ENCODE assay signal across 13 cellular contexts in the genomic region with DNA sequence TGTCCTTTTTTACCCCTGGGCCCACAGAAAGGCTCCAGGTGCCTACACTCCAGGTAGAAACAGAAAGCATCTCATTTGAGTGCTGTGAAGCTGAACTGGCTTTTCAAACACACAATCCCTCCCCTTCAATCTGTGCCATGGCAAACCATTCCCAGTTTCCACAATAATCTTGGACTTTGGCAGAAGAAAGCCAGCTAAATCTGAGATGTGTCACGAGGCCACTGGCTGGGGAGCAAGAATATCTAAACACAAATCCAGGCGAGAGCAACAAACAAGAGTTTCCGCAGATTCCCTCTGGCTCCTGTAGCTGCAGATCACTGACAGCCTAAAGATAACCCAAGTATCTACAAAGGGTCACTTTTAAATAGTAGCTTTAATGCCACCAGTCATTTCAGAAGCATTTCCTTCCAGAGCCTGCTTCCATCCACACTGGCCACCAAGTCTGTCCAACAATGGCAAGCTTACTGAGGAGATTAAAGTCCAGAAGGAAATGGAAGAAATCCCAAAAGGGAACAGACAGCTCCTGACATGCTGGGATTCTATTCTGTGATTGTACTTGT.
DNase-seq lines count a peak whose midpoint lies in the region; ATAC-seq, FAIRE-seq and TF ChIP-seq lines count a peak whose summit lies in the region.
"Had no signal": no experiment of that assay in that cellular context is flagged by ENCODE, and none has a peak within 500 bp of the region (broad histone marks: within the 10 kb centered on the region; RNA-seq: fewer than 3 reads in every experiment).

No MANE protein-coding gene starts in this region.

- H3K27ac Mint-ChIP-seq in activated T-cell treated with anti-CD3 and anti-CD28 coated beads, Interleukin-2, amount 50 U/mL, for 24 hours = peak overlapping the region; percentile 38

- no peak for FAIRE-seq in GM12892 (lab: Jason Lieb, UNC)
- FAIRE-seq: A204.1 had no signal

- intact Hi-C loops in Right ventricle myocardium superior (cut with DNase I) = loop anchor here (10.0 kb wide), 1 partner anchor 46 kb away; no protein-coding TSS in a partner anchor
- intact Hi-C loops in tibial artery (cut with DNase I; ENCODE audit: low total_unique reads) = loop anchor here (5.0 to 10.0 kb wide), 2 partner anchors 88 to 494 kb away; a partner anchor contains a TSS

- no peak for DNase-seq in activated T-cell treated with anti-CD3 and anti-CD28 coated beads, Interleukin-2, amount 50 U/mL, for 24 hours
- no peak for DNase-seq in activated T-cell treated with anti-CD3 and anti-CD28 coated beads, Interleukin-2, amount 50 U/mL, for 1 hour
- DNase-seq in Right ventricle myocardium superior (no peak), tibial artery (peak; percentile 55 to 75), epidermal melanocyte (ENCODE audit: insufficient read length, low spot score) (no peak), GM12892 (ENCODE audit: insufficient read length) (no peak)
- DNase-seq: CD8-positive, alpha-beta memory T cell; stimulated activated CD4-positive, alpha-beta T cell treated with anti-CD3 and anti-CD28 coated beads, Interleukin-4, amount 100 ng/mL, for 24 hours had no signal

- H3K4me3 Mint-ChIP-seq in activated T-cell treated with anti-CD3 and anti-CD28 coated beads, Interleukin-2, amount 50 U/mL, for 24 hours = no peak overlapping the region
- H3K4me3 Mint-ChIP-seq: activated naive CD4-positive, alpha-beta T cell treated with anti-CD3 and anti-CD28 coated beads, Interleukin-2, amount 10 ng/mL, durations not matched to agents 7 days and 5 days; central memory CD8-positive, alpha-beta T cell had no signal

- no peak for TF ChIP-seq POLR2A in GM12892 (IDR thresholded peaks at IDR 0.05; ENCODE audit: low read depth, low read length)

- H3K4me3 ChIP-seq in muscle layer of duodenum (ENCODE audit: low read depth in 1 of 2, low read length in 2 of 2) = no peak overlapping the region
- no peak overlapping the region for H3K4me3 ChIP-seq in tibial artery

- ATAC-seq in Right ventricle myocardium superior (ENCODE audit: poor library complexity) (peak; percentile 47), GM18870 (IDR thresholded peaks at IDR 0.05; ENCODE audit: unreplicated experiment) (no peak)

- H3K27ac ChIP-seq in muscle layer of duodenum (ENCODE audit: low read length) (peak overlapping the region; percentile 10), tibial artery (peak overlapping the region; percentile 63 to 65)

- peaks cover 25% of the 10 kb centered on the region for H3K36me3 Mint-ChIP-seq in activated T-cell treated with anti-CD3 and anti-CD28 coated beads, Interleukin-2, amount 50 U/mL, for 24 hours (ENCODE audit: low read depth)

- no peaks in the 10 kb centered on the region for H3K9me3 Mint-ChIP-seq in activated T-cell treated with anti-CD3 and anti-CD28 coated beads, Interleukin-2, amount 50 U/mL, for 24 hours
- H3K9me3 Mint-ChIP-seq: activated naive CD4-positive, alpha-beta T cell treated with anti-CD3 and anti-CD28 coated beads, Interleukin-2, amount 10 ng/mL, durations not matched to agents 7 days and 5 days; CD8-positive, alpha-beta memory T cell; central memory CD8-positive, alpha-beta T cell had no signal

- H3K27me3 ChIP-seq in muscle layer of duodenum (ENCODE audit: low read depth, low read length) = no peaks in the 10 kb centered on the region
- H3K27me3 ChIP-seq in tibial artery = no peaks in the 10 kb centered on the region

- TF ChIP-seq CTCF in tibial artery (IDR thresholded peaks at IDR 0.05) = no peak

- H3K4me1 Mint-ChIP-seq in activated T-cell treated with anti-CD3 and anti-CD28 coated beads, Interleukin-2, amount 50 U/mL, for 24 hours (ENCODE audit: low read depth) = peaks cover 54% of the 10 kb centered on the region
- H3K4me1 Mint-ChIP-seq: central memory CD8-positive, alpha-beta T cell had no signal

- no peaks in the 10 kb centered on the region for H3K9me3 ChIP-seq in muscle layer of duodenum (ENCODE audit: control insufficient read depth in 1 of 2, low read length in 2 of 2)
- H3K9me3 ChIP-seq in tibial artery = no peaks in the 10 kb centered on the region

- H3K27me3 Mint-ChIP-seq in activated T-cell treated with anti-CD3 and anti-CD28 coated beads, Interleukin-2, amount 50 U/mL, for 24 hours = no peaks in the 10 kb centered on the region
- H3K27me3 Mint-ChIP-seq: activated naive CD4-positive, alpha-beta T cell treated with anti-CD3 and anti-CD28 coated beads, Interleukin-2, amount 10 ng/mL, durations not matched to agents 7 days and 5 days; CD8-positive, alpha-beta memory T cell; central memory CD8-positive, alpha-beta T cell had no signal

- peaks cover 37 to 70% of the 10 kb centered on the region in 2 donors for H3K4me1 ChIP-seq in muscle layer of duodenum (ENCODE audit: control insufficient read depth in 1 of 2, insufficient read depth in 2 of 2, low read length in 2 of 2)
- H3K4me1 ChIP-seq in tibial artery = peaks cover 0 to 79% (median 42%) of the 10 kb centered on the region in 4 donors

- H3K36me3 ChIP-seq in muscle layer of duodenum (ENCODE audit: control insufficient read depth in 1 of 2, insufficient read depth in 2 of 2, low read length in 2 of 2) = no peaks in the 10 kb centered on the region
- no peaks in the 10 kb centered on the region for H3K36me3 ChIP-seq in tibial artery

Comparison
In these comparisons a context has a peak if more than half of its experiments do, and no peak if none do; other contexts are left out.
1. DNase-seq: peak in tibial artery (2 of 2); none in activated T-cell treated with anti-CD3 and anti-CD28 coated beads, Interleukin-2, amount 50 U/mL, for 24 hours (single experiment), activated T-cell treated with anti-CD3 and anti-CD28 coated beads, Interleukin-2, amount 50 U/mL, for 1 hour (single experiment), Right ventricle myocardium superior (single experiment), epidermal melanocyte (single experiment) and GM12892 (single experiment).